ENCODE assay signal across 1 cellular context in the genomic region with DNA sequence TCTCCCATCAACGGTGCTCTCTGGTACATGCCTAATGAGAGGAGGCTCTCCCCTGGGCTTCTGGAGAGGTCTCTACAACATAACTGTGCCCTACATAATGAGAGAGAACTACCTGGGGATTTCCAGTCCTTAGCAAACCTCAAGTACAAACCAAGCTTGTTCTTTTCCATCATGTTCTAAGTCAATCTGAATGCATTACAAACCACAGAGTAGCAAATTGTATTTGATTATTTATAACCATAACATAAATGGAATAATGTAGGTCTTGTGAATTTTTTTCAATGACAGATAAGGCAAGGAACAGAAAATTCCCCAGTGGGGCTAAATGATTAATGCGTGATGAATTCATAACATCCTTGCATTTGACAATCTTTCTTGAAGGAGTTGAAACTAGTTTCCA.
A peak's percentile ranks its signal among the peaks of the same experiment; 100 is the strongest.
TF ChIP-seq lines count a peak whose summit lies in the region.

No MANE protein-coding gene starts in this region.

TF ChIP-seq in SK-N-SH treated with all-trans-retinoic acid at 6 μM for 48 hours, 23 proteins besides CTCF, POLR2A, EP300 and RAD21 (continued from another document):
- TF ChIP-seq, protein P1, sequence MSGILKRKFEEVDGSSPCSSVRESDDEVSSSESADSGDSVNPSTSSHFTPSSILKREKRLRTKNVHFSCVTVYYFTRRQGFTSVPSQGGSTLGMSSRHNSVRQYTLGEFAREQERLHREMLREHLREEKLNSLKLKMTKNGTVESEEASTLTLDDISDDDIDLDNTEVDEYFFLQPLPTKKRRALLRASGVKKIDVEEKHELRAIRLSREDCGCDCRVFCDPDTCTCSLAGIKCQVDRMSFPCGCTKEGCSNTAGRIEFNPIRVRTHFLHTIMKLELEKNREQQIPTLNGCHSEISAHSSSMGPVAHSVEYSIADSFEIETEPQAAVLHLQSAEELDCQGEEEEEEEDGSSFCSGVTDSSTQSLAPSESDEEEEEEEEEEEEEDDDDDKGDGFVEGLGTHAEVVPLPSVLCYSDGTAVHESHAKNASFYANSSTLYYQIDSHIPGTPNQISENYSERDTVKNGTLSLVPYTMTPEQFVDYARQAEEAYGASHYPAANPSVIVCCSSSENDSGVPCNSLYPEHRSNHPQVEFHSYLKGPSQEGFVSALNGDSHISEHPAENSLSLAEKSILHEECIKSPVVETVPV (CRISPR knock-in tag; IDR thresholded peaks at IDR 0.05), result no peak
- TF ChIP-seq, protein P2, sequence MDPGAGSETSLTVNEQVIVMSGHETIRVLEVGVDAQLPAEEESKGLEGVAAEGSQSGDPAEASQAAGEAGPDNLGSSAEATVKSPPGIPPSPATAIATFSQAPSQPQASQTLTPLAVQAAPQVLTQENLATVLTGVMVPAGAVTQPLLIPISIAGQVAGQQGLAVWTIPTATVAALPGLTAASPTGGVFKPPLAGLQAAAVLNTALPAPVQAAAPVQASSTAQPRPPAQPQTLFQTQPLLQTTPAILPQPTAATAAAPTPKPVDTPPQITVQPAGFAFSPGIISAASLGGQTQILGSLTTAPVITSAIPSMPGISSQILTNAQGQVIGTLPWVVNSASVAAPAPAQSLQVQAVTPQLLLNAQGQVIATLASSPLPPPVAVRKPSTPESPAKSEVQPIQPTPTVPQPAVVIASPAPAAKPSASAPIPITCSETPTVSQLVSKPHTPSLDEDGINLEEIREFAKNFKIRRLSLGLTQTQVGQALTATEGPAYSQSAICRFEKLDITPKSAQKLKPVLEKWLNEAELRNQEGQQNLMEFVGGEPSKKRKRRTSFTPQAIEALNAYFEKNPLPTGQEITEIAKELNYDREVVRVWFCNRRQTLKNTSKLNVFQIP (CRISPR knock-in tag; IDR thresholded peaks at IDR 0.05; ENCODE audit: borderline replicate concordance, low read depth), result no peak
- TF ChIP-seq ISL1 (CRISPR knock-in tag; IDR thresholded peaks at IDR 0.05), result peak; percentile 59
- TF ChIP-seq ESRRG (CRISPR knock-in tag; IDR thresholded peaks at IDR 0.05), result no peak
- TF ChIP-seq RARB (CRISPR knock-in tag; IDR thresholded peaks at IDR 0.05), result no peak
